21 cellular contexts compared by ENCODE assay signal in the genomic region with DNA sequence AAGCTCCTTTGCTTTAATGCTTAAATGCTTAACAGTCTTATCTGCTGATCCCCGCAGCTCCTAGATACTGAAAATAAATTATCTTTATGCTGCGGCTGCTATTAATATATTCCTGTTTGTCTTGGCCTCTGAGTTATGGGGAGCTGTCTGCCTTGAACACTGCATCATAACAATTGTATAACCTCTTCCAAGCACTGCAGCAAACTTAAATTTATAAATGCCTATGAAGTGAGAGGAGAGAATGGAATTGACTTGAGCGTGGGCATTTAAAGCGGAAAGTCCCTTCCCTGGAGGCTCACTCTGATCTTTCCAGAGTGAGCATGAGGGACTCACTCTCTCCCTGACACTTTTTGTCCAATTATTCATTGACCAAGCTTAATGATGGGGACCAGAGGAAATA. TPM values are rescaled to one million over a fixed set of nuclear protein-coding genes. Genes with fewer than 3 reads are reported as not detected.
"Had no signal": no experiment of that assay in that cellular context is flagged by ENCODE, and none has a peak within 500 bp of the region (broad histone marks: within the 10 kb centered on the region; RNA-seq: fewer than 3 reads in every experiment).

No MANE protein-coding gene starts in this region.

- H3K4me2 ChIP-seq: hepatocyte had no signal

- H3K27ac ChIP-seq: ascending aorta, breast epithelium, hepatocyte, SK-N-MC had no signal

- DNase-seq: activated effector memory CD4-positive, alpha-beta T cell treated with anti-CD3 and anti-CD28 coated beads, Interleukin-2, amount 50 U/mL, for 16 hours; activated naive CD4-positive, alpha-beta T cell treated with anti-CD3 and anti-CD28 coated beads, Interleukin-2, amount 50 U/mL, for 16 hours; activated T-cell treated with anti-CD3 and anti-CD28 coated beads, Interleukin-2, amount 50 U/mL, for 72 hours; cerebellar nuclear complex; effector CD8-positive, alpha-beta T cell; left cardiac atrium; nephron progenitor cell; right cardiac atrium; stimulated activated naive B cell treated with anti-CD40 and anti-IgM and Interleukin-4, amounts not matched to agents 10 μg/mL and 1 μg/mL and 100 μg/mL, for 72 hours; T-helper 1 cell; T1000 had no signal

- H3K4me1 Mint-ChIP-seq: stimulated activated naive B cell treated with anti-CD40 and anti-IgM and Interleukin-4, amounts not matched to agents 10 μg/mL and 1 μg/mL and 100 μg/mL, for 72 hours had no signal

- H3K4me3 ChIP-seq: ascending aorta, breast epithelium, esophagus muscularis mucosa, hepatocyte, lung, SK-N-MC had no signal

- H3K27me3 ChIP-seq: ascending aorta, breast epithelium, esophagus muscularis mucosa had no signal

- ATAC-seq: activated CD4-positive, CD25-positive, alpha-beta regulatory T cell treated with anti-CD3 and anti-CD28 coated beads, Interleukin-2, amount 50 U/mL, for 24 hours; activated T-cell treated with anti-CD3 and anti-CD28 coated beads, Interleukin-2, amount 50 U/mL, for 72 hours; left cardiac atrium; right cardiac atrium; stimulated activated naive B cell treated with anti-CD40 and anti-IgM and Interleukin-4, amounts not matched to agents 10 μg/mL and 1 μg/mL and 100 μg/mL, for 72 hours had no signal

- H3K79me2 ChIP-seq: hepatocyte had no signal

- H3K9me3 Mint-ChIP-seq: activated T-cell treated with anti-CD3 and anti-CD28 coated beads, Interleukin-2, amount 50 U/mL, for 72 hours had no signal

- H3K36me3 ChIP-seq: ascending aorta, breast epithelium, esophagus muscularis mucosa had no signal

- H3K4me1 ChIP-seq: ascending aorta, breast epithelium had no signal

- H3K9me3 ChIP-seq: ascending aorta, breast epithelium, esophagus muscularis mucosa had no signal

- H3K27ac Mint-ChIP-seq: activated T-cell treated with anti-CD3 and anti-CD28 coated beads, Interleukin-2, amount 50 U/mL, for 72 hours; nephron progenitor cell; progenitor cell of endocrine pancreas; stimulated activated naive B cell treated with anti-CD40 and anti-IgM and Interleukin-4, amounts not matched to agents 10 μg/mL and 1 μg/mL and 100 μg/mL, for 72 hours had no signal

- H3K36me3 Mint-ChIP-seq: stimulated activated naive B cell treated with anti-CD40 and anti-IgM and Interleukin-4, amounts not matched to agents 10 μg/mL and 1 μg/mL and 100 μg/mL, for 72 hours had no signal

- H2AFZ ChIP-seq: hepatocyte had no signal

- H3K4me3 Mint-ChIP-seq: activated T-cell treated with anti-CD3 and anti-CD28 coated beads, Interleukin-2, amount 50 U/mL, for 72 hours; nephron progenitor cell; stimulated activated naive B cell treated with anti-CD40 and anti-IgM and Interleukin-4, amounts not matched to agents 10 μg/mL and 1 μg/mL and 100 μg/mL, for 72 hours had no signal

RNA-seq across cellular contexts. Expression of gene CACNA1C, which starts 25.4 kb away (rescaled TPM):
- total RNA-seq: endothelial cell of umbilical vein, myocyte had no signal
- polyA plus RNA-seq: endothelial cell of umbilical vein had no signal
